Comparison of ENCODE assay signal across 11 cellular contexts in the genomic region with DNA sequence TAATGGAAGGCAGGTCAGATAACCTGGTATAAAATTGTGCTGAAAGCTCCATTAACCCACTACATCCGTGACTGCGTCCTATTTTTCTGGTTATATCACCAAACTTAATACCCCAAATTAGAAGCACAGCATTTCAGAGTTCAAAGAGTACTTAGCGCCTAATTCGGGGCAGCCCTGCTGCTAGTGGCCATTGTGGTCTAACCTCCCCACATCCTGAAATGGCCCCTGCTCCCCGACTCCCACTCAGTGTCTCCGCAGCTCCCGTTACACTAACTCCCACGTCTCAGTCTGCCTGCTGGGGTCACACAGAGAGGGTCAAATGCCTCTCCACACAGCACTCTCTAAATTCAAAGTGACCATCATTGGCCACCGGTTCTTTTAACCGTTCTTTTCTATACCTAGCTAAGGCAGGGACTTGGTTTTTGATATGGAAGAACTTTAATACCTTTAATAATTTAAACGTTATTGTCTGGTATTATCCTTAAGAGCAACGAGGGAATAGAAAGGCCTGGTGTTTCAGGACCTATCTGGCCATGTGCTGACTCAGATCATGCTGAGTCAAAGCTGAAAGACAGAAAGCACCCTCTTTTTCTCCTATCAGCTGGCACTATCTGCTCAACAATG.
A peak's percentile ranks its signal among the peaks of the same experiment; 100 is the strongest.
DNase-seq lines count a peak whose midpoint lies in the region; ATAC-seq and TF ChIP-seq lines count a peak whose summit lies in the region.
"Had no signal": no experiment of that assay in that cellular context is flagged by ENCODE, and none has a peak within 500 bp of the region (broad histone marks: within the 10 kb centered on the region; RNA-seq: fewer than 3 reads in every experiment).

No MANE protein-coding gene starts in this region.

- no peaks in the 10 kb centered on the region for H3K27me3 ChIP-seq in mammary epithelial cell (ENCODE audit: insufficient read depth, low read length)
- H3K27me3 ChIP-seq in mesendoderm (ENCODE audit: insufficient read depth, low read length, poor library complexity): no peaks in the 10 kb centered on the region

- H3K9me3 ChIP-seq in mammary epithelial cell (replicated peaks; ENCODE audit: insufficient read depth, low read length): no peaks in the 10 kb centered on the region
- H3K9me3 ChIP-seq: mucosa of descending colon had no signal

- H4K8ac ChIP-seq in mesendoderm (ENCODE audit: low read depth, low read length): no peak overlapping the region

- H3K23ac ChIP-seq in mesendoderm (ENCODE audit: low read length): no peak overlapping the region

- no peak overlapping the region for H3K4me3 Mint-ChIP-seq in MCF 10A (ENCODE audit: unreplicated experiment)
- H3K4me3 Mint-ChIP-seq: B cell had no signal

- no peaks in the 10 kb centered on the region for H3K4me1 Mint-ChIP-seq in MCF 10A (ENCODE audit: insufficient read depth, unreplicated experiment)
- H3K4me1 Mint-ChIP-seq: B cell had no signal

- DNase-seq in mammary epithelial cell: peak; percentile 19
- DNase-seq in MCF 10A (ENCODE audit: unreplicated experiment): no peak
- DNase-seq in choroid plexus epithelial cell (ENCODE audit: low read depth): peak; percentile 56
- DNase-seq in RPMI8226: no peak
- no peak for DNase-seq in retina
- no peak for DNase-seq in amygdala (lab: John Stamatoyannopoulos, UW)
- DNase-seq in mesendoderm: no peak
- DNase-seq: mucosa of descending colon; stimulated activated CD4-positive, alpha-beta T cell treated with anti-CD3 and anti-CD28 coated beads, Interleukin-4, amount 100 ng/mL, for 1 hour had no signal

- TF ChIP-seq CTCF in mammary epithelial cell (conservative IDR thresholded peaks at IDR 0.05 in 1 of 2, IDR thresholded peaks at IDR 0.05 in 1 of 2; ENCODE audit: extremely low read depth in 1 of 2, insufficient read depth in 1 of 2, low read depth in 1 of 2, low read length in 2 of 2) (no peak), MCF 10A (IDR thresholded peaks at IDR 0.05; ENCODE audit: unreplicated experiment) (no peak), choroid plexus epithelial cell (conservative IDR thresholded peaks at IDR 0.05; ENCODE audit: low read depth, low read length) (no peak)

- H3K9me3 Mint-ChIP-seq in MCF 10A (ENCODE audit: unreplicated experiment): no peaks in the 10 kb centered on the region

- in situ Hi-C loops in mammary epithelial cell (cut with MboI; ENCODE audit: low sequenced_read_pairs in 2 of 2): loop anchor here in 1 of 2 donors (25.0 kb wide), 1 partner anchor 206 kb away; no protein-coding TSS in a partner anchor

- no peak overlapping the region for H3K4ac ChIP-seq in mesendoderm (ENCODE audit: low read depth, low read length)

- H2AK5ac ChIP-seq in mesendoderm (ENCODE audit: low read length): no peak overlapping the region

- H4K5ac ChIP-seq in mesendoderm (ENCODE audit: low read length): no peak overlapping the region

- CTCF ChIA-PET in mammary epithelial cell (lab: Charles Lee; ENCODE audit: low non-redundant PET) (no interaction called here), MCF 10A (lab: Yijun Ruan, JAX) (interaction anchor here (0.6 to 1.3 kb wide), 7 partner anchors 10 to 942 kb away, joined by 3 to 5 read pairs (median 3); no protein-coding TSS in a partner anchor)

- H3K27me3 Mint-ChIP-seq in MCF 10A (ENCODE audit: insufficient read depth, unreplicated experiment): no peaks in the 10 kb centered on the region
- H3K27me3 Mint-ChIP-seq: B cell had no signal

- no peak overlapping the region for H3K27ac ChIP-seq in mammary epithelial cell (ENCODE audit: insufficient read depth, low read depth, low read length)
- no peak overlapping the region for H3K27ac ChIP-seq in mesendoderm (ENCODE audit: low read depth, low read length)

- H3K4me2 ChIP-seq in mammary epithelial cell (ENCODE audit: insufficient read depth, low read depth, low read length) (no peak overlapping the region), mesendoderm (ENCODE audit: low read length) (no peak overlapping the region)

- no peak overlapping the region for H2BK120ac ChIP-seq in mesendoderm (ENCODE audit: low read depth, low read length)

- H2BK15ac ChIP-seq in mesendoderm (replicated peaks; ENCODE audit: low read depth): no peak overlapping the region

- no peak overlapping the region for H3K9ac ChIP-seq in mammary epithelial cell (ENCODE audit: insufficient read depth, low read length)
- no peak overlapping the region for H3K9ac ChIP-seq in mesendoderm (ENCODE audit: low read length)

- dilution Hi-C loops in mammary epithelial cell (cut with HindIII; ENCODE audit: low sequenced_read_pairs): no loop called here

- H3K36me3 Mint-ChIP-seq in MCF 10A (ENCODE audit: insufficient read depth, unreplicated experiment): peaks cover 46% of the 10 kb centered on the region

- H3K4me3 ChIP-seq in mammary epithelial cell (replicated peaks in 1 of 3; ENCODE audit: insufficient read depth in 1 of 3, low read depth in 2 of 3, low read length in 3 of 3) (no peak overlapping the region), choroid plexus epithelial cell (ENCODE audit: low read depth, low read length) (no peak overlapping the region), mesendoderm (ENCODE audit: low read length) (no peak overlapping the region)
- H3K4me3 ChIP-seq: mucosa of descending colon had no signal

- WGBS in mammary epithelial cell (ENCODE audit: low coverage, missing lambda C conversion rate): 97% methylated on average over 12 of the region's 12 CpGs
- WGBS in mesendoderm (ENCODE audit: extremely low coverage, insufficient coverage, low lambda C conversion rate): no CpG with 5 or more reads among the region's 12 CpGs

- H2BK5ac ChIP-seq in mesendoderm (ENCODE audit: low read length): no peak overlapping the region

- no TSS peak for BruUV-seq in mammary epithelial cell (replicated peaks; lab: Mats Ljungman, UMichigan)
- BruUV-seq in MCF 10A (replicated peaks; lab: Mats Ljungman, UMichigan): no TSS peak

- peak; percentile 51 for ATAC-seq in HG03175 (IDR thresholded peaks at IDR 0.05; ENCODE audit: unreplicated experiment)
- ATAC-seq: mucosa of descending colon had no signal

- no peaks in the 10 kb centered on the region for H3K79me1 ChIP-seq in mesendoderm (ENCODE audit: low read length)

- POLR2A ChIA-PET in MCF 10A (lab: Yijun Ruan, JAX): no interaction called here

- H3K79me2 ChIP-seq in mammary epithelial cell (ENCODE audit: insufficient read depth, low read length): peaks cover 42% of the 10 kb centered on the region
- H3K79me2 ChIP-seq in mesendoderm (ENCODE audit: control insufficient read depth, insufficient read depth, low read length): no peaks in the 10 kb centered on the region

- peaks cover 3% of the 10 kb centered on the region for H3K36me3 ChIP-seq in mammary epithelial cell (ENCODE audit: insufficient read depth, low read length)
- no peaks in the 10 kb centered on the region for H3K36me3 ChIP-seq in mesendoderm (ENCODE audit: control insufficient read depth, insufficient read depth, low read length)

- no peak overlapping the region for H3K27ac Mint-ChIP-seq in MCF 10A (ENCODE audit: low read depth, unreplicated experiment)
- H3K27ac Mint-ChIP-seq: B cell had no signal

- intact Hi-C loops in mammary epithelial cell (cut with micrococcal nuclease) (no loop called here), MCF 10A (cut with micrococcal nuclease) (no loop called here)

- H3K4me1 ChIP-seq in mammary epithelial cell (ENCODE audit: insufficient read depth, low read length) (no peaks in the 10 kb centered on the region), mesendoderm (ENCODE audit: control insufficient read depth, low read depth, low read length) (no peaks in the 10 kb centered on the region)

- H4K20me1 ChIP-seq in mammary epithelial cell (ENCODE audit: insufficient read depth, low read length): no peaks in the 10 kb centered on the region

- no peak overlapping the region for H3K56ac ChIP-seq in mesendoderm (ENCODE audit: low read length)

- H3K18ac ChIP-seq in mesendoderm (ENCODE audit: low read length): no peak overlapping the region

- H2AFZ ChIP-seq in mammary epithelial cell (ENCODE audit: low read depth, low read length): no peak overlapping the region

Comparison
In these comparisons a context has a peak if more than half of its experiments do, and no peak if none do; other contexts are left out.
1. DNase-seq: peak in mammary epithelial cell (single experiment) and choroid plexus epithelial cell (single experiment); none in MCF 10A (single experiment), RPMI8226 (single experiment), retina (single experiment), amygdala (0 of 56) and mesendoderm (single experiment).